ENCODE assay signal across 25 cellular contexts in the genomic region with DNA sequence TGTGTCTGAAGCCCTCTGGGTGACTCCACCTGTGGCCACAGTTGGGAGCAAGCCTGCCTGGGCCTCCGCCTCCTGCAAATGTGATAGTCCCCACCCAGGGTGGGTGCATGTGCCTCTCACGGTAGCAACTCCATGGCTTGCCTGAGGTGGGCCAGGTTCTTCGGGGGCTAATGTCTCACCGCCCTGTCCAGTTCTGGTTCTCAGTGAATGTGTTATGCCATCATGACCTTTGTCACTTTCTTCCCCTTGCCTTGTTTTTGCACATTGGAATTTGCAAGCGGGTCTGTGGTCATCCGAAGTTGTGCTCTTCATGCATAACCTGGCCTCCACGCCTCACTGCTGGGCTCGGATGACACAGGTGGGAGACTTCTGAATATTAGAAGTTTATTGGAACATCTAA. TPM values are rescaled to one million over a fixed set of nuclear protein-coding genes. Genes with fewer than 3 reads are reported as not detected.
"Had no signal": no experiment of that assay in that cellular context is flagged by ENCODE, and none has a peak within 500 bp of the region (broad histone marks: within the 10 kb centered on the region; RNA-seq: fewer than 3 reads in every experiment).

No MANE protein-coding gene starts in this region.

- H3K4me3 Mint-ChIP-seq: activated CD8-positive, alpha-beta memory T cell treated with anti-CD3 and anti-CD28 coated beads, Interleukin-2, amount 10 ng/mL, durations not matched to agents 7 days and 5 days; activated naive CD8-positive, alpha-beta T cell treated with anti-CD3 and anti-CD28 coated beads, Interleukin-2, amount 50 U/mL, for 24 hours; activated T-cell treated with anti-CD3 and anti-CD28 coated beads, Interleukin-2, amount 50 U/mL, for 4 hours; T-helper 1 cell treated with Interleukin-12 subunit alpha and Interleukin-12 subunit beta and Interleukin-4 antibody, amounts not matched to agents 30 μg/mL and 1 μg/mL, for 36 hours had no signal

- H3K4me1 ChIP-seq: ascending aorta, SJSA1 had no signal

- FAIRE-seq: bronchial epithelial cell, RCC 7860 had no signal

- H3K36me3 ChIP-seq: ascending aorta, SJSA1 had no signal

- DNase-seq: activated CD4-positive, alpha-beta T cell treated with anti-CD3 and anti-CD28 coated beads for 48 hours; activated CD4-positive, alpha-beta T cell treated with anti-CD3 and anti-CD28 coated beads, Interleukin-2, amount 50 U/mL, for 48 hours; activated CD4-positive, CD25-positive, alpha-beta regulatory T cell treated with anti-CD3 and anti-CD28 coated beads, Interleukin-2, amount 50 U/mL, for 72 hours; activated CD8-positive, alpha-beta memory T cell treated with anti-CD3 and anti-CD28 coated beads, Interleukin-2, amount 10 ng/mL, durations not matched to agents 7 days and 5 days; activated effector memory CD4-positive, alpha-beta T cell treated with anti-CD3 and anti-CD28 coated beads, Interleukin-2, amount 50 U/mL, for 16 hours; activated naive CD4-positive, alpha-beta T cell treated with Interleukin-2 at 50 U/mL for 16 hours; activated naive CD8-positive, alpha-beta T cell treated with anti-CD3 and anti-CD28 coated beads, Interleukin-2, amount 50 U/mL, for 24 hours; activated T-cell treated with anti-CD3 and anti-CD28 coated beads, Interleukin-2, amount 50 U/mL, for 4 hours; amniotic stem cell; body of pancreas; Karpas-422; MM.1S; NCI-H1105; NCI-H1436; NCI-H1694 treated with DMSO at 0.1 percent for 48 hours; NCI-H2029 treated with DMSO at 0.1 percent for 48 hours; NCI-H510A treated with DMSO at 0.1 percent for 48 hours; SHP77 had no signal

- H3K27ac Mint-ChIP-seq: activated CD8-positive, alpha-beta memory T cell treated with anti-CD3 and anti-CD28 coated beads, Interleukin-2, amount 10 ng/mL, durations not matched to agents 7 days and 5 days; activated naive CD4-positive, alpha-beta T cell treated with anti-CD3 and anti-CD28 coated beads, Interleukin-2, amount 50 U/mL, for 72 hours; activated naive CD8-positive, alpha-beta T cell treated with anti-CD3 and anti-CD28 coated beads, Interleukin-2, amount 50 U/mL, for 24 hours; T-helper 1 cell treated with Interleukin-12 subunit alpha and Interleukin-12 subunit beta and Interleukin-4 antibody, amounts not matched to agents 30 μg/mL and 1 μg/mL, for 36 hours had no signal

- H3K4me3 ChIP-seq: ascending aorta, body of pancreas, SJSA1 had no signal

- H3K36me3 Mint-ChIP-seq: activated CD8-positive, alpha-beta memory T cell treated with anti-CD3 and anti-CD28 coated beads, Interleukin-2, amount 10 ng/mL, durations not matched to agents 7 days and 5 days; activated naive CD4-positive, alpha-beta T cell treated with anti-CD3 and anti-CD28 coated beads, Interleukin-2, amount 50 U/mL, for 72 hours had no signal

- H3K27me3 ChIP-seq: ascending aorta, body of pancreas, SJSA1 had no signal

- H3K9me3 Mint-ChIP-seq: activated naive CD4-positive, alpha-beta T cell treated with anti-CD3 and anti-CD28 coated beads, Interleukin-2, amount 50 U/mL, for 72 hours; activated naive CD8-positive, alpha-beta T cell treated with anti-CD3 and anti-CD28 coated beads, Interleukin-2, amount 50 U/mL, for 24 hours; activated T-cell treated with anti-CD3 and anti-CD28 coated beads, Interleukin-2, amount 50 U/mL, for 4 hours; T-helper 1 cell treated with Interleukin-12 subunit alpha and Interleukin-12 subunit beta and Interleukin-4 antibody, amounts not matched to agents 30 μg/mL and 1 μg/mL, for 36 hours had no signal

- ATAC-seq: activated CD8-positive, alpha-beta memory T cell treated with anti-CD3 and anti-CD28 coated beads, Interleukin-2, amount 10 ng/mL, durations not matched to agents 7 days and 5 days; activated naive CD4-positive, alpha-beta T cell treated with anti-CD3 and anti-CD28 coated beads, Interleukin-2, amount 50 U/mL, for 72 hours; activated naive CD8-positive, alpha-beta T cell treated with anti-CD3 and anti-CD28 coated beads, Interleukin-2, amount 50 U/mL, for 24 hours; activated T-cell treated with anti-CD3 and anti-CD28 coated beads, Interleukin-2, amount 50 U/mL, for 4 hours; body of pancreas; SK-N-SH treated with all-trans-retinoic acid at 6 μM for 48 hours had no signal

- H3K9me3 ChIP-seq: ascending aorta, body of pancreas, SJSA1 had no signal

- H3K27ac ChIP-seq: ascending aorta, body of pancreas, SJSA1 had no signal

RNA-seq across cellular contexts. Expression of a gene that starts 39.7 kb away (rescaled TPM):
- total RNA-seq: activated CD8-positive, alpha-beta memory T cell treated with anti-CD3 and anti-CD28 coated beads, Interleukin-2, amount 10 ng/mL, durations not matched to agents 7 days and 5 days; activated naive CD4-positive, alpha-beta T cell treated with anti-CD3 and anti-CD28 coated beads, Interleukin-2, amount 50 U/mL, for 72 hours had no signal
